ENCODE assay signal across 15 cellular contexts in genomic region chr12:54051081-54051912, GRCh38. TPM values are rescaled to one million over a fixed set of nuclear protein-coding genes. Genes with fewer than 3 reads are reported as not detected.
DNase-seq lines count a peak whose midpoint lies in the region; ATAC-seq and TF ChIP-seq lines count a peak whose summit lies in the region.
"Had no signal": no experiment of that assay in that cellular context is flagged by ENCODE, and none has a peak within 500 bp of the region (broad histone marks: within the 10 kb centered on the region; RNA-seq: fewer than 3 reads in every experiment).

No MANE protein-coding gene starts in this region.

- H3K4me3 Mint-ChIP-seq in activated naive CD4-positive, alpha-beta T cell treated with anti-CD3 and anti-CD28 coated beads for 36 hours, result no peak overlapping the region
- H3K4me3 Mint-ChIP-seq: activated CD4-positive, alpha-beta memory T cell treated with anti-CD3 and anti-CD28 coated beads for 36 hours had no signal

- H3K9ac ChIP-seq in SK-N-MC (ENCODE audit: insufficient read length), result peak overlapping the region; percentile 8
- H3K9ac ChIP-seq in trophoblast cell (ENCODE audit: low read length), result no peak overlapping the region
- H3K9ac ChIP-seq in MM.1S (ENCODE audit: low read length), result no peak overlapping the region

- CTCF ChIA-PET in activated naive CD4-positive, alpha-beta T cell treated with anti-CD3 and anti-CD28 coated beads for 36 hours (lab: Charles Lee), result interaction anchor here (0.6 to 1.2 kb wide), 3 partner anchors 19 to 141 kb away, joined by 3 to 4 read pairs (median 4); partner anchors contain the start of gene HOXC8

- H3K18ac ChIP-seq in trophoblast cell (ENCODE audit: low read length), result no peak overlapping the region

- no peaks in the 10 kb centered on the region for H3K79me2 ChIP-seq in trophoblast cell (ENCODE audit: control insufficient read depth, insufficient read depth, low read length, poor library complexity)
- no peaks in the 10 kb centered on the region for H3K79me2 ChIP-seq in MM.1S (ENCODE audit: low read length)

- peaks cover 4% of the 10 kb centered on the region; the same call in 1 of the 2 replicates for H3K36me3 ChIP-seq in SK-N-MC (ENCODE audit: insufficient read depth, low read length)
- H3K36me3 ChIP-seq in esophagus squamous epithelium, result no peaks in the 10 kb centered on the region
- H3K36me3 ChIP-seq in trophoblast cell (ENCODE audit: control insufficient read depth in 1 of 2, insufficient read depth in 2 of 2, low read length in 2 of 2), result no peaks in the 10 kb centered on the region
- H3K36me3 ChIP-seq in heart left ventricle, result no peaks in the 10 kb centered on the region
- H3K36me3 ChIP-seq in MM.1S (replicated peaks; ENCODE audit: insufficient read depth, low read length), result no peaks in the 10 kb centered on the region

- DNase-seq in SK-N-MC (ENCODE audit: low read depth, low spot score) (no peak), esophagus squamous epithelium (lab: John Stamatoyannopoulos, UW) (no peak), trophoblast cell (no peak), heart left ventricle (no peak), MM.1S (no peak)
- no peak for DNase-seq in activated naive CD4-positive, alpha-beta T cell treated with anti-CD3 and anti-CD28 coated beads for 36 hours
- DNase-seq in stimulated activated CD4-positive, alpha-beta T cell treated with anti-CD3 and anti-CD28 coated beads, Interleukin-15, amount 100 ng/mL, for 24 hours, result no peak
- DNase-seq: activated CD4-positive, alpha-beta memory T cell treated with anti-CD3 and anti-CD28 coated beads for 36 hours; GOT3; NCI-H345 had no signal

- intact Hi-C loops in esophagus squamous epithelium (cut with DNase I) (no loop called here), heart left ventricle (cut with DNase I) (no loop called here)
- intact Hi-C loops in activated naive CD4-positive, alpha-beta T cell treated with anti-CD3 and anti-CD28 coated beads for 36 hours (cut with micrococcal nuclease), result loop anchor here (5.0 kb wide), 2 partner anchors 79 to 99 kb away; partner anchors contain the start of genes HOTAIR, HOXC11 and HOXC12

- H3K9me3 ChIP-seq in SK-N-MC (ENCODE audit: low read depth, low read length) (no peaks in the 10 kb centered on the region), esophagus squamous epithelium (no peaks in the 10 kb centered on the region), trophoblast cell (ENCODE audit: insufficient read depth, low read depth, low read length) (peaks cover 14% of the 10 kb centered on the region), heart left ventricle (no peaks in the 10 kb centered on the region), MM.1S (replicated peaks; ENCODE audit: insufficient read depth, low read length) (no peaks in the 10 kb centered on the region)

- TF ChIP-seq CTCF in esophagus squamous epithelium (IDR thresholded peaks at IDR 0.05) (no peak), heart left ventricle (IDR thresholded peaks at IDR 0.05) (no peak), MM.1S (IDR thresholded peaks at IDR 0.05; ENCODE audit: low read length) (no peak)

- 34 to 36% methylated on average over 9 to 11 of the region's 11 CpGs for WGBS in esophagus squamous epithelium, 2 donors
- WGBS in trophoblast cell (ENCODE audit: extremely low coverage, insufficient coverage, insufficient read length), result no CpG with 5 or more reads among the region's 11 CpGs
- WGBS in heart left ventricle, 4 donors, result 7 to 20% (median 11%) methylated on average over 11 of the region's 11 CpGs

- H3K27me3 ChIP-seq in esophagus squamous epithelium, result peaks cover 0 to 81% (median 2%) of the 10 kb centered on the region in 4 donors
- peaks cover 88% of the 10 kb centered on the region for H3K27me3 ChIP-seq in trophoblast cell (ENCODE audit: insufficient read depth, low read length)
- peaks cover 57 to 99% (median 96%) of the 10 kb centered on the region in 9 donors for H3K27me3 ChIP-seq in heart left ventricle
- H3K27me3 ChIP-seq in MM.1S (replicated peaks; ENCODE audit: insufficient read depth, low read length), result peaks cover 93% of the 10 kb centered on the region

- H3K4me2 ChIP-seq in trophoblast cell (ENCODE audit: low read length) (no peak overlapping the region), MM.1S (ENCODE audit: low read depth, low read length) (no peak overlapping the region)

- H3K23ac ChIP-seq in trophoblast cell (ENCODE audit: low read length), result no peak overlapping the region

- no peaks in the 10 kb centered on the region for H3K79me1 ChIP-seq in trophoblast cell (ENCODE audit: low read length)

- H3K27ac Mint-ChIP-seq in activated naive CD4-positive, alpha-beta T cell treated with anti-CD3 and anti-CD28 coated beads for 36 hours, result no peak overlapping the region
- H3K27ac Mint-ChIP-seq: activated CD4-positive, alpha-beta memory T cell treated with anti-CD3 and anti-CD28 coated beads for 36 hours; activated naive CD4-positive, alpha-beta T cell treated with anti-CD3 and anti-CD28 coated beads, Interleukin-2, amount 50 U/mL, for 24 hours; stimulated activated naive CD8-positive, alpha-beta T cell treated with anti-CD3 and anti-CD28 coated beads, Interleukin-15, Interleukin-2, amounts not matched to agents 100 ng/mL and 50 ng/mL, for 24 hours had no signal

- H3K9me2 ChIP-seq in MM.1S (replicated peaks; ENCODE audit: insufficient read depth, low read length), result no peaks in the 10 kb centered on the region

- no peaks in the 10 kb centered on the region for H4K20me1 ChIP-seq in MM.1S (ENCODE audit: insufficient read depth, low read length)

- H3K9me3 Mint-ChIP-seq in activated naive CD4-positive, alpha-beta T cell treated with anti-CD3 and anti-CD28 coated beads for 36 hours, result no peaks in the 10 kb centered on the region
- H3K9me3 Mint-ChIP-seq: activated CD4-positive, alpha-beta memory T cell treated with anti-CD3 and anti-CD28 coated beads for 36 hours; activated naive CD4-positive, alpha-beta T cell treated with anti-CD3 and anti-CD28 coated beads, Interleukin-2, amount 50 U/mL, for 24 hours; stimulated activated naive CD8-positive, alpha-beta T cell treated with anti-CD3 and anti-CD28 coated beads, Interleukin-15, Interleukin-2, amounts not matched to agents 100 ng/mL and 50 ng/mL, for 24 hours had no signal

- no peak overlapping the region for H4K91ac ChIP-seq in trophoblast cell (ENCODE audit: low read depth, low read length)

- H2BK12ac ChIP-seq in trophoblast cell (ENCODE audit: low read length), result no peak overlapping the region

- TF ChIP-seq POLR2A in GM18526 (IDR thresholded peaks at IDR 0.05; ENCODE audit: extremely low read depth, insufficient read length) (peak; percentile 30), esophagus squamous epithelium (IDR thresholded peaks at IDR 0.05) (no peak), heart left ventricle (IDR thresholded peaks at IDR 0.05) (no peak)

- H3K4me1 ChIP-seq in esophagus squamous epithelium (peaks cover 14 to 95% (median 22%) of the 10 kb centered on the region in 3 donors), trophoblast cell (ENCODE audit: control insufficient read depth in 1 of 2, insufficient read depth in 2 of 2, low read length in 2 of 2) (no peaks in the 10 kb centered on the region), heart left ventricle (peaks cover 0 to 22% (median 4%) of the 10 kb centered on the region in 12 donors), MM.1S (ENCODE audit: low read length) (no peaks in the 10 kb centered on the region)

- H3K4me3 ChIP-seq in SK-N-MC, result peak overlapping the region; percentile 70
- H3K4me3 ChIP-seq in esophagus squamous epithelium, result peak overlapping the region in 2 of 4 donors; percentile 27 to 76
- H3K4me3 ChIP-seq in trophoblast cell (ENCODE audit: low read depth, low read length), result peak overlapping the region; percentile 28
- no peak overlapping the region for H3K4me3 ChIP-seq in heart left ventricle
- no peak overlapping the region for H3K4me3 ChIP-seq in MM.1S (ENCODE audit: low read length)

- no peak overlapping the region for H3K14ac ChIP-seq in trophoblast cell (ENCODE audit: low read length)

- H3K27ac ChIP-seq in SK-N-MC, result no peak overlapping the region
- H3K27ac ChIP-seq in esophagus squamous epithelium, result peak overlapping the region; percentile 84 to 96 (median 90)
- no peak overlapping the region for H3K27ac ChIP-seq in trophoblast cell (ENCODE audit: low read depth, low read length)
- no peak overlapping the region for H3K27ac ChIP-seq in heart left ventricle
- no peak overlapping the region for H3K27ac ChIP-seq in MM.1S (ENCODE audit: low read length)

- H3K36me3 Mint-ChIP-seq in activated naive CD4-positive, alpha-beta T cell treated with anti-CD3 and anti-CD28 coated beads for 36 hours (ENCODE audit: low read depth), result no peaks in the 10 kb centered on the region
- H3K36me3 Mint-ChIP-seq: activated CD4-positive, alpha-beta memory T cell treated with anti-CD3 and anti-CD28 coated beads for 36 hours; activated naive CD4-positive, alpha-beta T cell treated with anti-CD3 and anti-CD28 coated beads, Interleukin-2, amount 50 U/mL, for 24 hours had no signal

- H3F3A ChIP-seq in MM.1S (ENCODE audit: insufficient read depth, low read length), result no peaks in the 10 kb centered on the region

- no peak overlapping the region for H2AK5ac ChIP-seq in trophoblast cell (ENCODE audit: low read length)

- no peak for ATAC-seq in heart left ventricle

- no peak overlapping the region for H2BK120ac ChIP-seq in trophoblast cell (ENCODE audit: insufficient read depth, low read length, poor library complexity)

- no peak overlapping the region for H4K8ac ChIP-seq in trophoblast cell (ENCODE audit: low read depth, low read length)

- no peak overlapping the region for H2BK5ac ChIP-seq in trophoblast cell (ENCODE audit: low read depth, low read length, poor library complexity)

- peaks cover 75% of the 10 kb centered on the region for H3K27me3 Mint-ChIP-seq in activated naive CD4-positive, alpha-beta T cell treated with anti-CD3 and anti-CD28 coated beads for 36 hours (ENCODE audit: low read depth)

- H2AFZ ChIP-seq in trophoblast cell (ENCODE audit: insufficient read depth, low read length, poor library complexity), result no peak overlapping the region
- H2AFZ ChIP-seq in MM.1S (ENCODE audit: low read length), result no peak overlapping the region

- no peak overlapping the region for H3K4ac ChIP-seq in trophoblast cell (ENCODE audit: low read depth, low read length)

- H3K4me1 Mint-ChIP-seq in activated naive CD4-positive, alpha-beta T cell treated with anti-CD3 and anti-CD28 coated beads for 36 hours (ENCODE audit: low read depth), result peaks cover 27% of the 10 kb centered on the region

- no peak overlapping the region for H4K12ac ChIP-seq in trophoblast cell (ENCODE audit: low read depth, low read length)

RNA-seq across cellular contexts. Expression of gene HOXC4, which starts 2.3 kb away (rescaled TPM):
- 1 to 10 TPM; 1.1 to 3.1 (median 1.3) TPM for total RNA-seq in esophagus squamous epithelium
- polyA plus RNA-seq in trophoblast cell (2013), result 0.10 and 0.14 TPM in 2 replicates
- under 1 TPM in 1 of 2 experiments, not detected in 1; 0.12 TPM for total RNA-seq in activated naive CD4-positive, alpha-beta T cell treated with anti-CD3 and anti-CD28 coated beads for 36 hours
- 1 to 10 TPM in 1 of 9 donors, under 1 TPM in 2, not detected in 6; 0.20 to 1.2 (median 0.29) TPM for total RNA-seq in heart left ventricle
- polyA plus RNA-seq in heart left ventricle, result under 1 TPM in 1 of 2 donors, not detected in 1; 0.06 TPM
- total RNA-seq: T-helper 2 cell treated with Interferon-gamma antibody and Interleukin-4, amounts not matched to agents 100 ng/mL and 5 ng/mL, for 36 hours had no signal

RNA-seq across cellular contexts. Expression of gene HOXC5, which starts 18.4 kb away (rescaled TPM):
- total RNA-seq in esophagus squamous epithelium (1 to 10 TPM in 1 of 4 donors, under 1 TPM in 1, not detected in 2; 0.31 to 1.1 TPM), heart left ventricle (not detected)
- polyA plus RNA-seq in trophoblast cell (2013), result not detected in 2 replicates
- total RNA-seq in activated naive CD4-positive, alpha-beta T cell treated with anti-CD3 and anti-CD28 coated beads for 36 hours, result not detected
- polyA plus RNA-seq in heart left ventricle, result not detected
- total RNA-seq: activated CD4-positive, alpha-beta memory T cell treated with anti-CD3 and anti-CD28 coated beads for 36 hours; mononuclear cell; T-helper 2 cell treated with Interferon-gamma antibody and Interleukin-4, amounts not matched to agents 100 ng/mL and 5 ng/mL, for 36 hours had no signal

RNA-seq across cellular contexts. Expression of gene HOXC6, which starts 23.1 kb away (rescaled TPM):
- total RNA-seq in esophagus squamous epithelium (1 to 10 TPM in 1 of 4 donors, under 1 TPM in 2, not detected in 1; 0.21 to 1.1 (median 0.30) TPM), heart left ventricle (under 1 TPM in 1 of 9 donors, not detected in 8; 0.40 TPM)
- polyA plus RNA-seq in trophoblast cell (2013), result 0.10 and 0.25 TPM in 2 replicates
- total RNA-seq in activated naive CD4-positive, alpha-beta T cell treated with anti-CD3 and anti-CD28 coated beads for 36 hours, result not detected
- polyA plus RNA-seq in heart left ventricle, result under 1 TPM; 0.04 to 0.08 TPM
- total RNA-seq: activated CD4-positive, alpha-beta memory T cell treated with anti-CD3 and anti-CD28 coated beads for 36 hours; mononuclear cell; T-helper 2 cell treated with Interferon-gamma antibody and Interleukin-4, amounts not matched to agents 100 ng/mL and 5 ng/mL, for 36 hours had no signal

RNA-seq across cellular contexts. Expression of gene HOXC8, which starts 42.5 kb away (rescaled TPM):
- total RNA-seq in esophagus squamous epithelium (under 1 TPM in 1 of 4 donors, not detected in 3; 0.70 TPM), heart left ventricle (not detected)
- polyA plus RNA-seq in trophoblast cell (2013), result 0.05 and 0.06 TPM in 2 replicates
- not detected for total RNA-seq in activated naive CD4-positive, alpha-beta T cell treated with anti-CD3 and anti-CD28 coated beads for 36 hours
- polyA plus RNA-seq in heart left ventricle, result not detected
- total RNA-seq: activated CD4-positive, alpha-beta memory T cell treated with anti-CD3 and anti-CD28 coated beads for 36 hours; mononuclear cell; T-helper 2 cell treated with Interferon-gamma antibody and Interleukin-4, amounts not matched to agents 100 ng/mL and 5 ng/mL, for 36 hours had no signal

RNA-seq across cellular contexts. Expression of gene HOXC9, which starts 51.3 kb away (rescaled TPM):
- total RNA-seq in esophagus squamous epithelium (1 to 10 TPM in 1 of 4 donors, not detected in 3; 1.5 TPM), heart left ventricle (not detected)
- polyA plus RNA-seq in trophoblast cell (2013), result 0.03 TPM in 1 of 2 replicates, not detected in the other
- total RNA-seq in activated naive CD4-positive, alpha-beta T cell treated with anti-CD3 and anti-CD28 coated beads for 36 hours, result not detected
- polyA plus RNA-seq in heart left ventricle, result not detected
- total RNA-seq: activated CD4-positive, alpha-beta memory T cell treated with anti-CD3 and anti-CD28 coated beads for 36 hours; mononuclear cell; T-helper 2 cell treated with Interferon-gamma antibody and Interleukin-4, amounts not matched to agents 100 ng/mL and 5 ng/mL, for 36 hours had no signal

Comparison
In these comparisons a context has a peak if more than half of its experiments do, and no peak if none do; other contexts are left out.
1. H3K27ac ChIP-seq: peak in esophagus squamous epithelium (4 of 4); none in SK-N-MC (single experiment), trophoblast cell (single experiment), heart left ventricle (0 of 12) and MM.1S (single experiment).
2. H3K4me3 ChIP-seq: peak in SK-N-MC (single experiment) and trophoblast cell (single experiment); none in heart left ventricle (0 of 12) and MM.1S (single experiment).